ENCODE assay signal across 1 cellular context in the genomic region with DNA sequence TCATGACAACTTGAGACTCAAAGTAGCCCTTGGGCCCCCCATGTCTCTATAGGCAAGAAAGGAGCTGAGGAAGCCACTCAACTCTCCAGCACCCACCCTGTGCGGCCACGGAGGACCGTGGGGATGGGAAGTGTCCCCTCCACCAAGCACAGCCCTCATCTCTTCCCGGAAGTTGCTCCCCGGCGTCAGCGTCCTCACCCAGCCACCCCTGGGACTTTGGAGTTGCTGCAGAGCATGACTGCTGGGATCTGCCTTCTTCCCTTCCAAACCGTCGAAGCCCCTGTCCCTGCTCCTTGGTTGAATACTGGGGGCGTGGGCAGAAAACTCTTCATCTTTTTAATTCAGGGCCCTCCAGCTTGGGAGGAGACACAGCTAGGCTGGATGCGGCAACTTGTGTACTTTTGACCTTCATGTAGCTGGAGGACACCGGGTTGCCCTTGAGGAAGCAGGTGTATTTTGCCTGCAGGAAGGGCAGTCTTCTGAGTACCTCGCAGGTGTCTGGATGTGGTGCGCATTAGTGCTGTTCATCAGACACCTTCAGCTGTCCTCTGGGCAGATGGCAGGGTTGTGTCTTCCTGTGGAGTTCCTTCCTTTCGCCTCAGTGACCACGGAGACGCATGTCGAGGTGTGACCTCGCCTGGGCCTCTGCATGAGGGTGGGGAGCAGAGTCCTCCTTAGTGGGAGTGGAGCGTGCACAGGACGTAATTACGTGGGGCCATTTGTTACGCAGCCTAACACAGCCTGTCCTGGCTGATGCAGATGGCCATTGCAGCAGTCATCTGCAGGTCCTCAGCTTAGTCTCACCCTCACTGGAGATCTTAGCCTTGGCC.
A peak's percentile ranks its signal among the peaks of the same experiment; 100 is the strongest.
TF ChIP-seq lines count a peak whose summit lies in the region.

No MANE protein-coding gene starts in this region.

TF ChIP-seq in HEK293, 187 proteins besides CTCF, POLR2A, EP300 and RAD21:
- TF ChIP-seq BCL6B (tag by site-specific recombination; IDR thresholded peaks at IDR 0.05) (no peak), RBAK (tag by site-specific recombination; IDR thresholded peaks at IDR 0.05) (peak; percentile 82), TRIM28 (IDR thresholded peaks at IDR 0.05; ENCODE audit: borderline replicate concordance, low read length) (peak; percentile 64; the same call in 1 of the 2 replicates)
